Comparison of ENCODE assay signal across 1 cellular context in the genomic region with DNA sequence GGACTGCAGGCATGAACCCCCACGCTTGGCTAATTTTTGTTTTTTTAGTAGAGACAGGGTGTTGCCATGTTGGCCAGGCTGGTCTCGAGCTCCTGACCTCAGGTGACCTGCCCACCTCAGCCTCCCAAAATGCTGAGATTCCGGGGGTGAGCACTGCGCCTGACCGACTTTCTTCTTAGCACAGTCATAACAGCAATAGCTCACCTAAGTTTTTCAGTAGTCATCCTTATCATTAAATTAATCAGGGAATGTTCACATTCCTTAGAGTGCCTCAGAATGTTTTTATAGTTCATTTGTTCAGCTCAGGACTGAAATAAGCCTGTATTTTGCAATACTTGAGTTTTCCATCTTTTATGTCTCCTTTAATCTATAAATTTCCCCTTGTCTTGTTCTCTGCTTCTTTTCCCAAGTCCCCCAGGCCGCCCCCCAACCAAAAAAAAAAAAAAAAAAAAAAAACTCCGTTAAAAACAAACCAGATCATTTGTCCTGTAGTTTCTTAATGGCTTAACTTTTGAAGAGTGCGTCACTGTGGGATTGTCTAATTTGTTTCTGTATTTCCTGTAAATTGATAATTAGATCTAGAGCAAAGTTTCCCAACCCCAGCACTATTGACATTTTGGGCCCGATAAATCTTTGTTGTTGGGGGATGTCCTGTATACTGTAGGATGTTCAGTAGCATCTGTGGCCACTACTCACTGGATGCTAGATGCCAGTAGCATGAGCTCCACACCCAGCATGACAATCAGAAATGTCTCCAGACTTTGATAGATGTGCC.
TF ChIP-seq lines count a peak whose summit lies in the region.

No MANE protein-coding gene starts in this region.

TF ChIP-seq in GM23338, 12 proteins besides CTCF, POLR2A, EP300 and RAD21 (continued from another document):
- TF ChIP-seq, protein P1, sequence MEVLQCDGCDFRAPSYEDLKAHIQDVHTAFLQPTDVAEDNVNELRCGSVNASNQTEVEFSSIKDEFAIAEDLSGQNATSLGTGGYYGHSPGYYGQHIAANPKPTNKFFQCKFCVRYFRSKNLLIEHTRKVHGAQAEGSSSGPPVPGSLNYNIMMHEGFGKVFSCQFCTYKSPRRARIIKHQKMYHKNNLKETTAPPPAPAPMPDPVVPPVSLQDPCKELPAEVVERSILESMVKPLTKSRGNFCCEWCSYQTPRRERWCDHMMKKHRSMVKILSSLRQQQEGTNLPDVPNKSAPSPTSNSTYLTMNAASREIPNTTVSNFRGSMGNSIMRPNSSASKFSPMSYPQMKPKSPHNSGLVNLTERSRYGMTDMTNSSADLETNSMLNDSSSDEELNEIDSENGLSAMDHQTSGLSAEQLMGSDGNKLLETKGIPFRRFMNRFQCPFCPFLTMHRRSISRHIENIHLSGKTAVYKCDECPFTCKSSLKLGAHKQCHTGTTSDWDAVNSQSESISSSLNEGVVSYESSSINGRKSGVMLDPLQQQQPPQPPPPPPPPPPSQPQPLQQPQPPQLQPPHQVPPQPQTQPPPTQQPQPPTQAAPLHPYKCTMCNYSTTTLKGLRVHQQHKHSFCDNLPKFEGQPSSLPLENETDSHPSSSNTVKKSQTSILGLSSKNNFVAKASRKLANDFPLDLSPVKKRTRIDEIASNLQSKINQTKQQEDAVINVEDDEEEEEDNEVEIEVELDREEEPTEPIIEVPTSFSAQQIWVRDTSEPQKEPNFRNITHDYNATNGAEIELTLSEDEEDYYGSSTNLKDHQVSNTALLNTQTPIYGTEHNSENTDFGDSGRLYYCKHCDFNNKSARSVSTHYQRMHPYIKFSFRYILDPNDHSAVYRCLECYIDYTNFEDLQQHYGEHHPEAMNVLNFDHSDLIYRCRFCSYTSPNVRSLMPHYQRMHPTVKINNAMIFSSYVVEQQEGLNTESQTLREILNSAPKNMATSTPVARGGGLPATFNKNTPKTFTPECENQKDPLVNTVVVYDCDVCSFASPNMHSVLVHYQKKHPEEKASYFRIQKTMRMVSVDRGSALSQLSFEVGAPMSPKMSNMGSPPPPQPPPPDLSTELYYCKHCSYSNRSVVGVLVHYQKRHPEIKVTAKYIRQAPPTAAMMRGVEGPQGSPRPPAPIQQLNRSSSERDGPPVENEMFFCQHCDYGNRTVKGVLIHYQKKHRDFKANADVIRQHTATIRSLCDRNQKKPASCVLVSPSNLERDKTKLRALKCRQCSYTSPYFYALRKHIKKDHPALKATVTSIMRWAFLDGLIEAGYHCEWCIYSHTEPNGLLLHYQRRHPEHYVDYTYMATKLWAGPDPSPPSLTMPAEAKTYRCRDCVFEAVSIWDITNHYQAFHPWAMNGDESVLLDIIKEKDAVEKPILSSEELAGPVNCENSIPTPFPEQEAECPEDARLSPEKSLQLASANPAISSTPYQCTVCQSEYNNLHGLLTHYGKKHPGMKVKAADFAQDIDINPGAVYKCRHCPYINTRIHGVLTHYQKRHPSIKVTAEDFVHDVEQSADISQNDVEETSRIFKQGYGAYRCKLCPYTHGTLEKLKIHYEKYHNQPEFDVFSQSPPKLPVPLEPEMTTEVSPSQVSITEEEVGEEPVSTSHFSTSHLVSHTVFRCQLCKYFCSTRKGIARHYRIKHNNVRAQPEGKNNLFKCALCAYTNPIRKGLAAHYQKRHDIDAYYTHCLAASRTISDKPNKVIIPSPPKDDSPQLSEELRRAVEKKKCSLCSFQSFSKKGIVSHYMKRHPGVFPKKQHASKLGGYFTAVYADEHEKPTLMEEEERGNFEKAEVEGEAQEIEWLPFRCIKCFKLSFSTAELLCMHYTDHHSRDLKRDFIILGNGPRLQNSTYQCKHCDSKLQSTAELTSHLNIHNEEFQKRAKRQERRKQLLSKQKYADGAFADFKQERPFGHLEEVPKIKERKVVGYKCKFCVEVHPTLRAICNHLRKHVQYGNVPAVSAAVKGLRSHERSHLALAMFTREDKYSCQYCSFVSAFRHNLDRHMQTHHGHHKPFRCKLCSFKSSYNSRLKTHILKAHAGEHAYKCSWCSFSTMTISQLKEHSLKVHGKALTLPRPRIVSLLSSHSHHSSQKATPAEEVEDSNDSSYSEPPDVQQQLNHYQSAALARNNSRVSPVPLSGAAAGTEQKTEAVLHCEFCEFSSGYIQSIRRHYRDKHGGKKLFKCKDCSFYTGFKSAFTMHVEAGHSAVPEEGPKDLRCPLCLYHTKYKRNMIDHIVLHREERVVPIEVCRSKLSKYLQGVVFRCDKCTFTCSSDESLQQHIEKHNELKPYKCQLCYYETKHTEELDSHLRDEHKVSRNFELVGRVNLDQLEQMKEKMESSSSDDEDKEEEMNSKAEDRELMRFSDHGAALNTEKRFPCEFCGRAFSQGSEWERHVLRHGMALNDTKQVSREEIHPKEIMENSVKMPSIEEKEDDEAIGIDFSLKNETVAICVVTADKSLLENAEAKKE (CRISPR knock-in tag; IDR thresholded peaks at IDR 0.05), result no peak
- no peak for TF ChIP-seq ETS1 (IDR thresholded peaks at IDR 0.05)
- TF ChIP-seq POLR2AphosphoS5 (IDR thresholded peaks at IDR 0.05; ENCODE audit: low read depth), result no peak
- no peak for TF ChIP-seq ZNF331 (CRISPR knock-in tag; IDR thresholded peaks at IDR 0.05; ENCODE audit: low read depth)
- TF ChIP-seq STAT1 (IDR thresholded peaks at IDR 0.05; ENCODE audit: unreplicated experiment), result no peak
- no peak for TF ChIP-seq NANOG (IDR thresholded peaks at IDR 0.05; ENCODE audit: borderline replicate concordance)
- TF ChIP-seq JUNB (IDR thresholded peaks at IDR 0.05; ENCODE audit: unreplicated experiment), result no peak
- no peak for TF ChIP-seq CREB1 (CRISPR knock-in tag; IDR thresholded peaks at IDR 0.05; ENCODE audit: low read depth)
- TF ChIP-seq EZH2 (IDR thresholded peaks at IDR 0.05; ENCODE audit: low read depth, unreplicated experiment), result no peak
- TF ChIP-seq, protein P2, sequence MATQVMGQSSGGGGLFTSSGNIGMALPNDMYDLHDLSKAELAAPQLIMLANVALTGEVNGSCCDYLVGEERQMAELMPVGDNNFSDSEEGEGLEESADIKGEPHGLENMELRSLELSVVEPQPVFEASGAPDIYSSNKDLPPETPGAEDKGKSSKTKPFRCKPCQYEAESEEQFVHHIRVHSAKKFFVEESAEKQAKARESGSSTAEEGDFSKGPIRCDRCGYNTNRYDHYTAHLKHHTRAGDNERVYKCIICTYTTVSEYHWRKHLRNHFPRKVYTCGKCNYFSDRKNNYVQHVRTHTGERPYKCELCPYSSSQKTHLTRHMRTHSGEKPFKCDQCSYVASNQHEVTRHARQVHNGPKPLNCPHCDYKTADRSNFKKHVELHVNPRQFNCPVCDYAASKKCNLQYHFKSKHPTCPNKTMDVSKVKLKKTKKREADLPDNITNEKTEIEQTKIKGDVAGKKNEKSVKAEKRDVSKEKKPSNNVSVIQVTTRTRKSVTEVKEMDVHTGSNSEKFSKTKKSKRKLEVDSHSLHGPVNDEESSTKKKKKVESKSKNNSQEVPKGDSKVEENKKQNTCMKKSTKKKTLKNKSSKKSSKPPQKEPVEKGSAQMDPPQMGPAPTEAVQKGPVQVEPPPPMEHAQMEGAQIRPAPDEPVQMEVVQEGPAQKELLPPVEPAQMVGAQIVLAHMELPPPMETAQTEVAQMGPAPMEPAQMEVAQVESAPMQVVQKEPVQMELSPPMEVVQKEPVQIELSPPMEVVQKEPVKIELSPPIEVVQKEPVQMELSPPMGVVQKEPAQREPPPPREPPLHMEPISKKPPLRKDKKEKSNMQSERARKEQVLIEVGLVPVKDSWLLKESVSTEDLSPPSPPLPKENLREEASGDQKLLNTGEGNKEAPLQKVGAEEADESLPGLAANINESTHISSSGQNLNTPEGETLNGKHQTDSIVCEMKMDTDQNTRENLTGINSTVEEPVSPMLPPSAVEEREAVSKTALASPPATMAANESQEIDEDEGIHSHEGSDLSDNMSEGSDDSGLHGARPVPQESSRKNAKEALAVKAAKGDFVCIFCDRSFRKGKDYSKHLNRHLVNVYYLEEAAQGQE (IDR thresholded peaks at IDR 0.05; ENCODE audit: unreplicated experiment), result no peak
- TF ChIP-seq ZNF114 (CRISPR knock-in tag; IDR thresholded peaks at IDR 0.05), result no peak
TF ChIP-seq in GM23338: peak in this region for 0.
